In the genomic region with DNA sequence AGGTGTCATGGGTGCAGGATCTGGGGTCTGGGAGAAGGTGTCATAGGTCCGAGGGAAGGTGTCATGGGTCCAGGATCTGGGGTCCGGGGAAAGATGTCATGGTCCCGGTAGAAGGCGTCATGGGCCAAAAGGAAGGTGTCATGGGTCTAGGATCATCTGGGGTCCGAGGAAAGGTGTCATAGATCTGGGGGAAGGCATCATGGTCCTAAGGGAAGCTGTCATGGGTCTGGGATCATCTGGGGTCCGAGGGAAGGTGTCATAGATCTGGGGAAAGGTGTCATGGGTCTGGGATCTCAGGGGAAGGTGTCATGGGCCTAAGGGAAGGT, we compare ENCODE assay signal across 9 cellular contexts. TPM values are rescaled to one million over a fixed set of nuclear protein-coding genes. Genes with fewer than 3 reads are reported as not detected.
DNase-seq lines count a peak whose midpoint lies in the region; TF ChIP-seq lines count a peak whose summit lies in the region.
"Had no signal": no experiment of that assay in that cellular context is flagged by ENCODE, and none has a peak within 500 bp of the region (broad histone marks: within the 10 kb centered on the region; RNA-seq: fewer than 3 reads in every experiment).

No MANE protein-coding gene starts in this region.

- no peaks in the 10 kb centered on the region for H3K27me3 ChIP-seq in BLaER1 treated with 17β-estradiol and CSF1 and Interleukin-3, amounts not matched to agents 10 nM and 100 nM
- peaks cover 23% of the 10 kb centered on the region for H3K27me3 ChIP-seq in ectodermal cell (ENCODE audit: control insufficient read depth, insufficient read depth, low read length, poor library complexity, severe bottlenecking)

- H3K27ac ChIP-seq in BLaER1 treated with 17β-estradiol and CSF1 and Interleukin-3, amounts not matched to agents 10 nM and 100 nM, result peak overlapping the region; percentile 58 to 99 (median 89); a peak in 19 of 22 replicates
- no peak overlapping the region for H3K27ac ChIP-seq in ectodermal cell (ENCODE audit: insufficient read depth, low read depth, low read length, poor library complexity, severe bottlenecking)

- 82% methylated on average over 6 of the region's 6 CpGs for WGBS in ectodermal cell, 2 experiments

- no peak for TF ChIP-seq CTCF in NB4 (IDR thresholded peaks at IDR 0.05; ENCODE audit: low read depth, low read length)
- TF ChIP-seq CTCF in neural crest cell (conservative IDR thresholded peaks at IDR 0.05), result no peak

- DNase-seq in NB4 (ENCODE audit: low read depth) (no peak), neural crest cell (ENCODE audit: low read depth, low spot score) (no peak), NCI-H1436 (lab: John Stamatoyannopoulos, UW) (no peak), T1000 (lab: John Stamatoyannopoulos, UW) (no peak), ureter (ENCODE audit: low spot score) (no peak)
- no peak for DNase-seq in activated CD4-positive, alpha-beta T cell treated with anti-CD3 and anti-CD28 coated beads for 1 hour
- DNase-seq: NCI-H2029 treated with DMSO at 0.1 percent for 48 hours had no signal

- peaks cover 7% of the 10 kb centered on the region for H3K36me3 Mint-ChIP-seq in neural crest cell (ENCODE audit: low read depth)

- peaks cover 0 to 20% (median 0%) of the 10 kb centered on the region in 11 experiments; a peak in 5 of 22 replicates for H3K36me3 ChIP-seq in BLaER1 treated with 17β-estradiol and CSF1 and Interleukin-3, amounts not matched to agents 10 nM and 100 nM
- no peaks in the 10 kb centered on the region for H3K36me3 ChIP-seq in ectodermal cell (ENCODE audit: control insufficient read depth, insufficient read depth, low read length)

- peak overlapping the region; percentile 79 to 97 (median 88) for H3K4me3 ChIP-seq in BLaER1 treated with 17β-estradiol and CSF1 and Interleukin-3, amounts not matched to agents 10 nM and 100 nM
- H3K4me3 ChIP-seq in NB4 (ENCODE audit: low read depth, low read length) (peak overlapping the region; percentile 69), ectodermal cell (ENCODE audit: insufficient read depth, low read depth, low read length) (peak overlapping the region; percentile 67)

- H3K9me3 ChIP-seq in BLaER1 treated with 17β-estradiol and CSF1 and Interleukin-3, amounts not matched to agents 10 nM and 100 nM (replicated peaks in 1 of 11), result no peaks in the 10 kb centered on the region
- H3K9me3 ChIP-seq in ectodermal cell (ENCODE audit: control insufficient read depth, low read length), result no peaks in the 10 kb centered on the region

- H3K27me3 Mint-ChIP-seq in neural crest cell (ENCODE audit: low read depth), result peaks cover 28% of the 10 kb centered on the region

- H3K4me3 Mint-ChIP-seq in neural crest cell, result peak overlapping the region; percentile 94

- H3K4me1 ChIP-seq in BLaER1 treated with 17β-estradiol and CSF1 and Interleukin-3, amounts not matched to agents 10 nM and 100 nM, result peaks cover 72 to 80% (median 76%) of the 10 kb centered on the region in 10 experiments
- peaks cover 8% of the 10 kb centered on the region for H3K4me1 ChIP-seq in ectodermal cell (ENCODE audit: control insufficient read depth, insufficient read depth, low read length)

- H3K9me3 Mint-ChIP-seq in neural crest cell, result no peaks in the 10 kb centered on the region

- peaks cover 22 to 85% (median 58%) of the 10 kb centered on the region in 11 experiments; a peak in 19 of 22 replicates for H4K20me1 ChIP-seq in BLaER1 treated with 17β-estradiol and CSF1 and Interleukin-3, amounts not matched to agents 10 nM and 100 nM

- peak overlapping the region; percentile 93 for H3K27ac Mint-ChIP-seq in neural crest cell (ENCODE audit: unreplicated experiment)

- H3K4me2 ChIP-seq in BLaER1 treated with 17β-estradiol and CSF1 and Interleukin-3, amounts not matched to agents 10 nM and 100 nM, result peak overlapping the region; percentile 89 to 100 (median 99)

- H3K4me1 Mint-ChIP-seq in neural crest cell, result peaks cover 26% of the 10 kb centered on the region

- peak overlapping the region; percentile 85 to 99 (median 96) for H3K9ac ChIP-seq in BLaER1 treated with 17β-estradiol and CSF1 and Interleukin-3, amounts not matched to agents 10 nM and 100 nM

- TF ChIP-seq POLR2A in NB4 (IDR thresholded peaks at IDR 0.05; ENCODE audit: extremely low read depth, insufficient read length), result no peak

RNA-seq across cellular contexts. Expression of a gene that starts 1.0 kb away (rescaled TPM):
- 27.8 TPM for polyA plus RNA-seq in ectodermal cell (2013, experiment 1 of 4)
- 23.7 TPM for polyA plus RNA-seq in ectodermal cell (2013, experiment 2 of 4)
- 18.6 TPM for polyA plus RNA-seq in ectodermal cell (2013, experiment 3 of 4)
- 21.4 TPM for polyA plus RNA-seq in ectodermal cell (2013, experiment 4 of 4)
- total RNA-seq in neural crest cell (30.9 and 31.6 TPM in 2 replicates), ureter (39.2 TPM)

RNA-seq across cellular contexts. Expression of a gene that starts 21.1 kb away (rescaled TPM):
- 49.3 TPM for polyA plus RNA-seq in ectodermal cell (2013, experiment 1 of 4)
- 55.7 TPM for polyA plus RNA-seq in ectodermal cell (2013, experiment 2 of 4)
- polyA plus RNA-seq in ectodermal cell (2013, experiment 3 of 4), result 46.6 TPM
- polyA plus RNA-seq in ectodermal cell (2013, experiment 4 of 4), result 45.9 TPM
- total RNA-seq in neural crest cell, result 84.9 and 91.7 TPM in 2 replicates
- 65.7 TPM for total RNA-seq in ureter

RNA-seq across cellular contexts. Expression of a gene that starts 24.0 kb away (rescaled TPM):
- not detected for polyA plus RNA-seq in ectodermal cell (2013, experiment 1 of 4)
- not detected for polyA plus RNA-seq in ectodermal cell (2013, experiment 2 of 4)
- not detected for polyA plus RNA-seq in ectodermal cell (2013, experiment 3 of 4)
- polyA plus RNA-seq in ectodermal cell (2013, experiment 4 of 4), result 0.12 TPM
- total RNA-seq in neural crest cell (0.84 and 0.86 TPM in 2 replicates), ureter (0.36 TPM)

RNA-seq across cellular contexts. Expression of a gene that starts 30.6 kb away (rescaled TPM):
- polyA plus RNA-seq in ectodermal cell (2013, experiment 1 of 4), result not detected
- not detected for polyA plus RNA-seq in ectodermal cell (2013, experiment 2 of 4)
- not detected for polyA plus RNA-seq in ectodermal cell (2013, experiment 3 of 4)
- polyA plus RNA-seq in ectodermal cell (2013, experiment 4 of 4), result not detected
- total RNA-seq in neural crest cell, result not detected in 2 replicates
- total RNA-seq in ureter, result not detected

RNA-seq across cellular contexts. Expression of a gene that starts 39.9 kb away (rescaled TPM):
- polyA plus RNA-seq in ectodermal cell (2013, experiment 1 of 4), result 23.1 TPM
- 30.3 TPM for polyA plus RNA-seq in ectodermal cell (2013, experiment 2 of 4)
- 31.3 TPM for polyA plus RNA-seq in ectodermal cell (2013, experiment 3 of 4)
- 34.0 TPM for polyA plus RNA-seq in ectodermal cell (2013, experiment 4 of 4)
- total RNA-seq in neural crest cell (8.1 and 8.5 TPM in 2 replicates), ureter (0.65 TPM)
